8 cellular contexts compared by ENCODE assay signal in the genomic region with DNA sequence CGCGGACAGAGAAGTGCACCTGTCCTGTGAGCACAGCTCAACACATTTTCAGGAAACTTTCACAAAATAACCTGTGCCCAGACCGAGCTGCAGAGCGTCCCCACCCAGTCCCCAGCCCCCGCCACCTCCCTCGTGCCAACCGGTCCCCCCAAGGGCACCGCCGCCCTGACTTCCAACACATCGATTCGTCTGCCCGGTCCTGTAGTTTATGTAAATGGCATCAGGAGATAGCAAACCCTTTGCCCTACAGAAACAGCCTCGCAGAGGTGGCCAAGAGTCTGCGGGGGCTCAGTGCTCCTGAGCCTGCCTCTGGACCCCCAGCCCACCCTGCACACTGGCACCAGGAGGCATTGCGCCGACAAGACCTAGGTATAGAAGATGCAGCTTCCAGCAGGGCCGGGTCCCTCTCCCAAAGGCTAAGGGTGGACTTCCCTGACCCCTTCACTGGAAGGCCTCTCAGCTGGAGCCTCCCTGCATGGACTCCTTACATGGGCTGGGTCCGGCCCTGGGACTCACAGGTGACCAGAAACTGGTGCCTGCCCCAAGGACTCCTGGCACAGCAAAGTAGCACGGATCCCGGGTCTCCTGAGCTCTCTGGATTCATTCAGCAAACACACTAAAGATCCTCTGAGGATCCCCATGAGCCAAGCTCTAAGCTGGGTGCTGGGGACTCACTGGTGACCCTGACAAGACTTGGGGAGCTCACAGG. TPM values are rescaled to one million over a fixed set of nuclear protein-coding genes. Genes with fewer than 3 reads are reported as not detected.
DNase-seq lines count a peak whose midpoint lies in the region; ATAC-seq, FAIRE-seq and TF ChIP-seq lines count a peak whose summit lies in the region.

No MANE protein-coding gene starts in this region.

- ATAC-seq in effector memory CD8-positive, alpha-beta T cell (replicated peaks), result no peak
- ATAC-seq in GM21381 (IDR thresholded peaks at IDR 0.05; ENCODE audit: unreplicated experiment), result no peak

- H3K27me3 ChIP-seq in NT2/D1 (ENCODE audit: insufficient read depth, insufficient read length) (no peaks in the 10 kb centered on the region), neural progenitor cell (peaks cover 38% of the 10 kb centered on the region)

- peak overlapping the region; percentile 100 for H3K4me2 ChIP-seq in neural progenitor cell

- TF ChIP-seq CTCF in CD14-positive monocyte (IDR thresholded peaks at IDR 0.05), result no peak
- no peak for TF ChIP-seq CTCF in neural progenitor cell (IDR thresholded peaks at IDR 0.05)

- H3K9ac ChIP-seq in NT2/D1 (ENCODE audit: insufficient read length, low read depth), result peak overlapping the region; percentile 61
- no peak overlapping the region for H3K9ac ChIP-seq in neural progenitor cell

- FAIRE-seq in HTR-8/SVneo (lab: Jason Lieb, UNC), result no peak

- intact Hi-C loops in CD14-positive monocyte (cut with micrococcal nuclease), result no loop called here

- H3K79me2 ChIP-seq in neural progenitor cell (ENCODE audit: low read depth), result no peaks in the 10 kb centered on the region

- H3K4me3 ChIP-seq in NT2/D1 (ENCODE audit: insufficient read length, low read depth), result peak overlapping the region; percentile 49
- H3K4me3 ChIP-seq in neural progenitor cell, result peak overlapping the region; percentile 89

- H3K4me1 ChIP-seq in NT2/D1 (ENCODE audit: insufficient read depth, insufficient read length) (peaks cover 15% of the 10 kb centered on the region), neural progenitor cell (peaks cover 25% of the 10 kb centered on the region)

- peaks cover 47 to 54% (median 49%) of the 10 kb centered on the region in 3 donors for H3K27me3 Mint-ChIP-seq in CD14-positive monocyte (ENCODE audit: low read depth in 3 of 3)
- H3K27me3 Mint-ChIP-seq in effector memory CD8-positive, alpha-beta T cell, result peaks cover 16 to 42% of the 10 kb centered on the region in 2 donors
- peaks cover 8% of the 10 kb centered on the region for H3K27me3 Mint-ChIP-seq in neural progenitor cell (ENCODE audit: insufficient read depth, low read depth)

- H3K4me3 Mint-ChIP-seq in CD14-positive monocyte (peak overlapping the region; percentile 41 to 79), neural progenitor cell (peak overlapping the region; percentile 87)
- peak overlapping the region; percentile 74 to 75 for H3K4me3 Mint-ChIP-seq in effector memory CD8-positive, alpha-beta T cell

- H3K36me3 Mint-ChIP-seq in CD14-positive monocyte (peaks cover 0 to 3% of the 10 kb centered on the region in 2 donors), neural progenitor cell (no peaks in the 10 kb centered on the region)
- peaks cover 2% of the 10 kb centered on the region for H3K36me3 Mint-ChIP-seq in effector memory CD8-positive, alpha-beta T cell (ENCODE audit: insufficient read depth)

- no peaks in the 10 kb centered on the region for H3K9me3 ChIP-seq in NT2/D1 (ENCODE audit: insufficient read depth, low read length)
- no peaks in the 10 kb centered on the region for H3K9me3 ChIP-seq in neural progenitor cell (ENCODE audit: low read depth)

- DNase-seq in CD14-positive monocyte (ENCODE audit: low spot score), result no peak
- DNase-seq in NT2/D1 (ENCODE audit: low read depth, low spot score), result no peak
- DNase-seq in effector memory CD8-positive, alpha-beta T cell, result no peak
- no peak for DNase-seq in neural progenitor cell (ENCODE audit: low spot score)
- no peak for DNase-seq in HTR-8/SVneo (ENCODE audit: insufficient read length, low spot score)
- no peak for DNase-seq in cerebellar nuclear complex (lab: John Stamatoyannopoulos, UW)
- DNase-seq in stimulated activated naive CD4-positive, alpha-beta T cell treated with Interleukin-2 at 50 U/mL for 16 hours (lab: John Stamatoyannopoulos, UW), result no peak

- no peak overlapping the region for H3K27ac Mint-ChIP-seq in CD14-positive monocyte
- no peak overlapping the region for H3K27ac Mint-ChIP-seq in effector memory CD8-positive, alpha-beta T cell
- peak overlapping the region; percentile 82 for H3K27ac Mint-ChIP-seq in neural progenitor cell

- H3K4me1 Mint-ChIP-seq in CD14-positive monocyte (peaks cover 6% of the 10 kb centered on the region), neural progenitor cell (peaks cover 31% of the 10 kb centered on the region)
- peaks cover 7% of the 10 kb centered on the region in 2 donors for H3K4me1 Mint-ChIP-seq in effector memory CD8-positive, alpha-beta T cell (ENCODE audit: low read depth in 2 of 2)

- H3K27ac ChIP-seq in neural progenitor cell, result no peak overlapping the region

- H3K9me3 Mint-ChIP-seq in CD14-positive monocyte (peaks cover 0 to 6% (median 2%) of the 10 kb centered on the region in 7 donors), neural progenitor cell (no peaks in the 10 kb centered on the region)
- no peaks in the 10 kb centered on the region for H3K9me3 Mint-ChIP-seq in effector memory CD8-positive, alpha-beta T cell

- peaks cover 19% of the 10 kb centered on the region for H3F3A ChIP-seq in neural progenitor cell (ENCODE audit: low read depth)

- H3K36me3 ChIP-seq in NT2/D1 (ENCODE audit: insufficient read depth, insufficient read length, low read length) (no peaks in the 10 kb centered on the region), neural progenitor cell (no peaks in the 10 kb centered on the region)

- H2AFZ ChIP-seq in neural progenitor cell (replicated peaks), result no peak overlapping the region

- peaks cover 14% of the 10 kb centered on the region for H4K20me1 ChIP-seq in neural progenitor cell (ENCODE audit: low read depth)

RNA-seq across cellular contexts. Expression of gene PLEKHG5, which starts 6.6 kb away (rescaled TPM):
- polyA plus RNA-seq in CD14-positive monocyte, result not detected
- 7.4 and 25.9 TPM in 2 replicates for total RNA-seq in neural progenitor cell (ENCODE audit: low replicate concordance)

RNA-seq across cellular contexts. Expression of gene TNFRSF25, which starts 32.0 kb away (rescaled TPM):
- under 1 TPM; 0.33 to 0.48 TPM for polyA plus RNA-seq in CD14-positive monocyte
- 15.6 and 23.7 TPM in 2 replicates for total RNA-seq in neural progenitor cell (ENCODE audit: low replicate concordance)

RNA-seq across cellular contexts. Expression of gene NOL9, which starts 56.3 kb away (rescaled TPM):
- 1 to 10 TPM; 3.7 to 7.6 TPM for polyA plus RNA-seq in CD14-positive monocyte
- total RNA-seq in neural progenitor cell (ENCODE audit: low replicate concordance), result 28.1 and 48.0 TPM in 2 replicates

RNA-seq across cellular contexts. Expression of gene TAS1R1, which starts 57.1 kb away (rescaled TPM):
- polyA plus RNA-seq in CD14-positive monocyte, result not detected
- total RNA-seq in neural progenitor cell (ENCODE audit: low replicate concordance), result not detected in 2 replicates
